In genomic region chr19:40267601-40267997, GRCh38 we compare ENCODE assay signal across 26 cellular contexts. TPM values are rescaled to one million over a fixed set of nuclear protein-coding genes. Genes with fewer than 3 reads are reported as not detected.
DNase-seq lines count a peak whose midpoint lies in the region; ATAC-seq and TF ChIP-seq lines count a peak whose summit lies in the region.
"Had no signal": no experiment of that assay in that cellular context is flagged by ENCODE, and none has a peak within 500 bp of the region (broad histone marks: within the 10 kb centered on the region; RNA-seq: fewer than 3 reads in every experiment).

No MANE protein-coding gene starts in this region.

- H3K4me3 Mint-ChIP-seq in activated CD8-positive, alpha-beta T cell treated with anti-CD3 and anti-CD28 coated beads, Interleukin-2, amount 10 ng/mL, durations not matched to agents 7 days and 5 days: no peak overlapping the region
- H3K4me3 Mint-ChIP-seq in memory B cell: no peak overlapping the region

- H3K4me1 Mint-ChIP-seq in activated CD8-positive, alpha-beta T cell treated with anti-CD3 and anti-CD28 coated beads, Interleukin-2, amount 10 ng/mL, durations not matched to agents 7 days and 5 days (ENCODE audit: low read depth): peaks cover 18% of the 10 kb centered on the region
- H3K4me1 Mint-ChIP-seq in memory B cell: peaks cover 40% of the 10 kb centered on the region

- DNase-seq in left ventricle myocardium inferior (no peak), heart left ventricle (no peak), memory B cell (ENCODE audit: low spot score in 2 of 2) (no peak), left colon (no peak)
- DNase-seq in activated CD8-positive, alpha-beta T cell treated with anti-CD3 and anti-CD28 coated beads, Interleukin-2, amount 10 ng/mL, durations not matched to agents 7 days and 5 days: no peak
- DNase-seq: activated CD4-positive, alpha-beta T cell treated with anti-CD3 and anti-CD28 coated beads, Interleukin-2, amount 50 U/mL, for 48 hours; activated T-cell treated with anti-CD3 and anti-CD28 coated beads for 4 hours; DMS53; esophagus squamous epithelium; midbrain; NCI-H1105; NCI-H2081 treated with DMSO at 0.1 percent for 48 hours; NCI-H446 treated with DMSO at 0.1 percent for 48 hours; Peyer's patch; stimulated activated CD4-positive, alpha-beta T cell treated with anti-CD3 and anti-CD28 coated beads, Interleukin-12 subunit alpha, Interleukin-12 subunit beta, amount 100 ng/mL, for 4 hours had no signal

- TF ChIP-seq CTCF in left ventricle myocardium inferior (IDR thresholded peaks at IDR 0.05; ENCODE audit: borderline replicate concordance) (no peak), heart left ventricle (IDR thresholded peaks at IDR 0.05) (no peak)

- no peaks in the 10 kb centered on the region for H3K9me3 Mint-ChIP-seq in activated CD8-positive, alpha-beta T cell treated with anti-CD3 and anti-CD28 coated beads, Interleukin-2, amount 10 ng/mL, durations not matched to agents 7 days and 5 days (ENCODE audit: insufficient read depth)
- no peaks in the 10 kb centered on the region for H3K9me3 Mint-ChIP-seq in memory B cell

- H3K4me3 ChIP-seq in left ventricle myocardium inferior (no peak overlapping the region), heart left ventricle (no peak overlapping the region), subcutaneous abdominal adipose tissue (ENCODE audit: low read depth in 1 of 5, low read length in 5 of 5) (peak overlapping the region; percentile 44 to 61 (median 60))
- H3K4me3 ChIP-seq: ascending aorta, esophagus squamous epithelium, GM12878, Peyer's patch, SJSA1, suprapubic skin had no signal

- CTCF ChIA-PET in activated CD8-positive, alpha-beta T cell treated with anti-CD3 and anti-CD28 coated beads, Interleukin-2, amount 10 ng/mL, durations not matched to agents 7 days and 5 days (lab: Charles Lee): interaction anchor here (1.2 kb wide), 1 partner anchor 367 kb away, joined by 3 read pairs; no protein-coding TSS in a partner anchor

- H3K9me3 ChIP-seq in left ventricle myocardium inferior (replicated peaks) (no peaks in the 10 kb centered on the region), heart left ventricle (no peaks in the 10 kb centered on the region), subcutaneous abdominal adipose tissue (ENCODE audit: control insufficient read depth in 5 of 5, low read length in 5 of 5) (no peaks in the 10 kb centered on the region)
- H3K9me3 ChIP-seq: ascending aorta, esophagus squamous epithelium, Peyer's patch, SJSA1, suprapubic skin had no signal

- ATAC-seq in heart left ventricle (no peak), memory B cell (ENCODE audit: low read depth) (no peak), HG02610 (IDR thresholded peaks at IDR 0.05; ENCODE audit: unreplicated experiment) (no peak), left colon (no peak), HG03439 (IDR thresholded peaks at IDR 0.05; ENCODE audit: unreplicated experiment) (no peak)
- no peak for ATAC-seq in activated CD8-positive, alpha-beta T cell treated with anti-CD3 and anti-CD28 coated beads, Interleukin-2, amount 10 ng/mL, durations not matched to agents 7 days and 5 days
- ATAC-seq: GM12878 had no signal

- intact Hi-C loops in left ventricle myocardium inferior (cut with micrococcal nuclease) (no loop called here), heart left ventricle (cut with DNase I) (no loop called here), left colon (cut with DNase I, micrococcal nuclease) (no loop called here)

- peak overlapping the region in 4 of 5 donors; percentile 23 to 77 (median 69) for H3K9ac ChIP-seq in subcutaneous abdominal adipose tissue (ENCODE audit: low read length in 5 of 5)

- H3K27ac ChIP-seq in left ventricle myocardium inferior (replicated peaks) (peak overlapping the region; percentile 80), heart left ventricle (peak overlapping the region in 1 of 12 donors; percentile 78), subcutaneous abdominal adipose tissue (ENCODE audit: low read depth, low read length) (peak overlapping the region; percentile 82)
- H3K27ac ChIP-seq: ascending aorta, Peyer's patch, SJSA1, suprapubic skin had no signal

- peaks cover 34% of the 10 kb centered on the region for H3K36me3 Mint-ChIP-seq in activated CD8-positive, alpha-beta T cell treated with anti-CD3 and anti-CD28 coated beads, Interleukin-2, amount 10 ng/mL, durations not matched to agents 7 days and 5 days (ENCODE audit: low read depth)
- H3K36me3 Mint-ChIP-seq in memory B cell: peaks cover 44% of the 10 kb centered on the region

- TF ChIP-seq POLR2A in heart left ventricle (IDR thresholded peaks at IDR 0.05): no peak

- POLR2A ChIA-PET in activated CD8-positive, alpha-beta T cell treated with anti-CD3 and anti-CD28 coated beads, Interleukin-2, amount 10 ng/mL, durations not matched to agents 7 days and 5 days (lab: Charles Lee): no interaction called here

- H3K27ac Mint-ChIP-seq in activated CD8-positive, alpha-beta T cell treated with anti-CD3 and anti-CD28 coated beads, Interleukin-2, amount 10 ng/mL, durations not matched to agents 7 days and 5 days: peak overlapping the region; percentile 71
- peak overlapping the region; percentile 12 for H3K27ac Mint-ChIP-seq in memory B cell

- H3K27me3 ChIP-seq in left ventricle myocardium inferior (ENCODE audit: low read depth) (no peaks in the 10 kb centered on the region), heart left ventricle (no peaks in the 10 kb centered on the region), subcutaneous abdominal adipose tissue (ENCODE audit: control insufficient read depth in 5 of 5, insufficient read depth in 4 of 5, low read length in 5 of 5) (no peaks in the 10 kb centered on the region)
- H3K27me3 ChIP-seq: ascending aorta, esophagus squamous epithelium, Peyer's patch, SJSA1, suprapubic skin had no signal

- H3K4me1 ChIP-seq in left ventricle myocardium inferior: peaks cover 88% of the 10 kb centered on the region
- peaks cover 4 to 66% (median 33%) of the 10 kb centered on the region in 12 donors for H3K4me1 ChIP-seq in heart left ventricle
- peaks cover 5 to 64% (median 50%) of the 10 kb centered on the region in 5 donors for H3K4me1 ChIP-seq in subcutaneous abdominal adipose tissue (ENCODE audit: control insufficient read depth in 5 of 5, insufficient read depth in 5 of 5, low read length in 5 of 5)
- H3K4me1 ChIP-seq: SJSA1 had no signal

- 77 to 83% (median 82%) methylated on average over 6 of the region's 6 CpGs for WGBS in heart left ventricle, 4 donors

- H3K36me3 ChIP-seq in left ventricle myocardium inferior: peaks cover 25% of the 10 kb centered on the region
- peaks cover 0 to 39% (median 25%) of the 10 kb centered on the region in 9 donors for H3K36me3 ChIP-seq in heart left ventricle
- peaks cover 0 to 58% (median 38%) of the 10 kb centered on the region in 5 donors for H3K36me3 ChIP-seq in subcutaneous abdominal adipose tissue (ENCODE audit: control insufficient read depth in 5 of 5, insufficient read depth in 5 of 5, low read length in 5 of 5)

- no peaks in the 10 kb centered on the region for H3K27me3 Mint-ChIP-seq in activated CD8-positive, alpha-beta T cell treated with anti-CD3 and anti-CD28 coated beads, Interleukin-2, amount 10 ng/mL, durations not matched to agents 7 days and 5 days (ENCODE audit: low read depth)
- no peaks in the 10 kb centered on the region for H3K27me3 Mint-ChIP-seq in memory B cell

RNA-seq across cellular contexts. Expression of gene AKT2, which starts 17.5 kb away (rescaled TPM):
- 107 TPM for total RNA-seq in left ventricle myocardium inferior
- total RNA-seq in heart left ventricle: 100 to 1,000 TPM in 7 of 9 donors, 10 to 100 TPM in 2; 81.8 to 132 (median 113) TPM
- 10 to 100 TPM; 71.0 to 91.0 TPM for polyA plus RNA-seq in heart left ventricle
- total RNA-seq in activated CD8-positive, alpha-beta T cell treated with anti-CD3 and anti-CD28 coated beads, Interleukin-2, amount 10 ng/mL, durations not matched to agents 7 days and 5 days: 100 to 1,000 TPM; 137 to 139 TPM
- total RNA-seq in left colon: 10 to 100 TPM; 91.7 to 97.3 TPM

RNA-seq across cellular contexts. Expression of gene CCNP, which starts 41.1 kb away (rescaled TPM):
- total RNA-seq in left ventricle myocardium inferior: 0.30 TPM
- under 1 TPM in 2 of 9 donors, not detected in 7; 0.21 to 0.75 TPM for total RNA-seq in heart left ventricle
- polyA plus RNA-seq in heart left ventricle: not detected
- under 1 TPM; 0.39 to 0.68 TPM for total RNA-seq in activated CD8-positive, alpha-beta T cell treated with anti-CD3 and anti-CD28 coated beads, Interleukin-2, amount 10 ng/mL, durations not matched to agents 7 days and 5 days
- under 1 TPM in 1 of 2 donors, not detected in 1; 0.24 TPM for total RNA-seq in left colon
- total RNA-seq: ascending aorta, esophagus squamous epithelium, LHCN-M2, SJSA1 had no signal

RNA-seq across cellular contexts. Expression of gene TTC9B, which starts 49.4 kb away (rescaled TPM):
- total RNA-seq in left ventricle myocardium inferior: not detected
- not detected for total RNA-seq in heart left ventricle
- polyA plus RNA-seq in heart left ventricle: not detected
- not detected for total RNA-seq in activated CD8-positive, alpha-beta T cell treated with anti-CD3 and anti-CD28 coated beads, Interleukin-2, amount 10 ng/mL, durations not matched to agents 7 days and 5 days
- under 1 TPM; 0.37 to 0.45 TPM for total RNA-seq in left colon
- total RNA-seq: A673; ascending aorta; esophagus squamous epithelium; GM12878; LHCN-M2; Peyer's patch; renal cortical epithelial cell; SJSA1; suprapubic skin; T-helper 1 cell treated with Interleukin-12 subunit alpha and Interleukin-12 subunit beta and Interleukin-4 antibody, amounts not matched to agents 30 ng/mL and 1 ng/mL, for 36 hours had no signal

Comparison
In these comparisons a context has a peak if more than half of its experiments do, and no peak if none do; other contexts are left out.
1. H3K4me3 ChIP-seq: peak in subcutaneous abdominal adipose tissue (5 of 5); none in left ventricle myocardium inferior (single experiment) and heart left ventricle (0 of 12).